Comparison of ENCODE assay signal across 8 cellular contexts in the genomic region with DNA sequence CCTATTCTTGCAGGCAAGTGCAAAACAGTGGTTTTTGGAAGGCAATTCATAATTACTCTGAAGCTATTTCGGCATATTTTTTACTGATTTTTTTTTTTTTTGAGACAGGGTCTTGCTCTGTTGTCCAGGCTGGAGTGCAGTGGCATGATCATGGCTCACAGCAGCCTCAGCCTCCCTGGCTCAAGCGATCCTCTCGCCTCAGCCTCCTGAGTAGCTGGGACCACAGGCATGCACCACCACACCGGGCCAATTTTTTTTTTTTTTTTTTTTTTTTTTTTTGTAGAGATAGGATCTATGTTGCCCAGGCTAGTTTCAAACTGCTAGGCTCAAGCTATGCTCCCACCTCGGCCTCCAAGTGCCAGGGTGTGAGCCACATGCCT. TPM values are rescaled to one million over a fixed set of nuclear protein-coding genes. Genes with fewer than 3 reads are reported as not detected.
DNase-seq lines count a peak whose midpoint lies in the region; ATAC-seq and TF ChIP-seq lines count a peak whose summit lies in the region.
"Not testable (repeated sequence)": the region's sequence is repeated elsewhere in the genome, so short reads cannot be mapped to it uniquely, and the experiment has no call there.

No MANE protein-coding gene starts in this region.

- H3K27me3 Mint-ChIP-seq in activated CD8-positive, alpha-beta memory T cell treated with anti-CD3 and anti-CD28 coated beads, Interleukin-2, amount 10 ng/mL, durations not matched to agents 7 days and 5 days, result not testable (repeated sequence)

- not testable (repeated sequence) for ATAC-seq in activated CD8-positive, alpha-beta memory T cell treated with anti-CD3 and anti-CD28 coated beads, Interleukin-2, amount 10 ng/mL, durations not matched to agents 7 days and 5 days

- H3K4me3 Mint-ChIP-seq in activated CD8-positive, alpha-beta memory T cell treated with anti-CD3 and anti-CD28 coated beads, Interleukin-2, amount 10 ng/mL, durations not matched to agents 7 days and 5 days, result peak overlapping the region; percentile 79

- not testable (repeated sequence) for TF ChIP-seq CTCF in 22Rv1 (IDR thresholded peaks at IDR 0.05); OCI-LY7 (conservative IDR thresholded peaks at IDR 0.05; ENCODE audit: low read length)

- H3K36me3 ChIP-seq in OCI-LY7 (ENCODE audit: insufficient read depth, low read length) (peaks cover 43% of the 10 kb centered on the region), muscle layer of colon (ENCODE audit: insufficient read depth, low read length) (peaks cover 16% of the 10 kb centered on the region), skeletal muscle satellite cell (ENCODE audit: insufficient read depth, low read length) (peaks cover 16% of the 10 kb centered on the region)

- H3K9ac ChIP-seq in muscle layer of colon (ENCODE audit: low read length), result not testable (repeated sequence)
- H3K9ac ChIP-seq in skeletal muscle satellite cell (ENCODE audit: low read depth, low read length), result peak overlapping the region; percentile 81

- H3K4me3 ChIP-seq in OCI-LY7 (ENCODE audit: low read depth, low read length, poor library complexity, severe bottlenecking) (peak overlapping the region; percentile 99), muscle layer of colon (ENCODE audit: low read depth in 1 of 2, low read length in 2 of 2) (peak overlapping the region; percentile 82 to 93), skeletal muscle satellite cell (ENCODE audit: low read length) (peak overlapping the region; percentile 68)

- POLR2A ChIA-PET in OCI-LY7 (lab: Charles Lee), result interaction anchor here (0.7 to 1.5 kb wide), 5 partner anchors 9 to 270 kb away, joined by 3 to 9 read pairs (median 4); no protein-coding TSS in a partner anchor

- CTCF ChIA-PET in OCI-LY7 (lab: Charles Lee; ENCODE audit: unreplicated experiment), result not testable (repeated sequence)
- CTCF ChIA-PET in activated CD8-positive, alpha-beta memory T cell treated with anti-CD3 and anti-CD28 coated beads, Interleukin-2, amount 10 ng/mL, durations not matched to agents 7 days and 5 days (lab: Charles Lee), result interaction anchor here (0.7 to 4.2 kb wide), 15 partner anchors 9 to 237 kb away, joined by 3 to 16 read pairs (median 5); partner anchors contain the start of gene DDX52

- DNase-seq in H4 (ENCODE audit: low spot score) (peak; percentile 2), glomerular visceral epithelial cell (ENCODE audit: extremely low spot score) (peak; percentile 4)
- not testable (repeated sequence) for DNase-seq in OCI-LY7 (ENCODE audit: low spot score); activated CD8-positive, alpha-beta memory T cell treated with anti-CD3 and anti-CD28 coated beads, Interleukin-2, amount 10 ng/mL, durations not matched to agents 7 days and 5 days; caudate nucleus (lab: John Stamatoyannopoulos, UW)

- H3K27ac ChIP-seq in 22Rv1 (peak overlapping the region; percentile 72), OCI-LY7 (ENCODE audit: low read depth, low read length, poor library complexity, severe bottlenecking) (peak overlapping the region; percentile 97), caudate nucleus (ENCODE audit: low read depth, low read length) (peak overlapping the region; percentile 89)
- not testable (repeated sequence) for H3K27ac ChIP-seq in muscle layer of colon (ENCODE audit: low read depth, low read length)

- intact Hi-C loops in OCI-LY7 (cut with micrococcal nuclease; ENCODE audit: unreplicated experiment), result not testable (repeated sequence)

- H3K4me1 ChIP-seq in OCI-LY7 (ENCODE audit: insufficient read depth, low read length, poor library complexity, severe bottlenecking) (peaks cover 34% of the 10 kb centered on the region), muscle layer of colon (ENCODE audit: insufficient read depth, low read length) (peaks cover 29% of the 10 kb centered on the region), skeletal muscle satellite cell (ENCODE audit: control insufficient read depth, insufficient read depth, low read length) (peaks cover 27% of the 10 kb centered on the region)

- peaks cover 35% of the 10 kb centered on the region for H3K79me2 ChIP-seq in OCI-LY7 (ENCODE audit: insufficient read depth, low read depth, low read length)

- not testable (repeated sequence) for BruUV-seq in OCI-LY7 (replicated peaks; lab: Mats Ljungman, UMichigan)

- peak overlapping the region; percentile 87 for H3K4me2 ChIP-seq in OCI-LY7 (ENCODE audit: low read length)
- H3K4me2 ChIP-seq in skeletal muscle satellite cell (ENCODE audit: low read length), result peak overlapping the region; percentile 89

- H3K9me2 ChIP-seq in OCI-LY7 (ENCODE audit: insufficient read depth, low read length), result not testable (repeated sequence)

- not testable (repeated sequence) for H3K9me3 Mint-ChIP-seq in activated CD8-positive, alpha-beta memory T cell treated with anti-CD3 and anti-CD28 coated beads, Interleukin-2, amount 10 ng/mL, durations not matched to agents 7 days and 5 days (ENCODE audit: low read depth)

- H3K9me3 ChIP-seq in OCI-LY7 (ENCODE audit: low read length); muscle layer of colon (ENCODE audit: low read length); skeletal muscle satellite cell (replicated peaks; ENCODE audit: low read length): not testable (repeated sequence)

- H4K20me1 ChIP-seq in OCI-LY7 (ENCODE audit: insufficient read depth, low read length), result not testable (repeated sequence)

- peak overlapping the region; percentile 87 for H3K27ac Mint-ChIP-seq in activated CD8-positive, alpha-beta memory T cell treated with anti-CD3 and anti-CD28 coated beads, Interleukin-2, amount 10 ng/mL, durations not matched to agents 7 days and 5 days

- peaks cover 29% of the 10 kb centered on the region for H3K4me1 Mint-ChIP-seq in activated CD8-positive, alpha-beta memory T cell treated with anti-CD3 and anti-CD28 coated beads, Interleukin-2, amount 10 ng/mL, durations not matched to agents 7 days and 5 days

- not testable (repeated sequence) for H3K27me3 ChIP-seq in muscle layer of colon (ENCODE audit: control insufficient read depth in 1 of 2, insufficient read depth in 2 of 2, low read length in 2 of 2); skeletal muscle satellite cell (ENCODE audit: control insufficient read depth, insufficient read depth, low read length)

- peaks cover 23% of the 10 kb centered on the region for H3K36me3 Mint-ChIP-seq in activated CD8-positive, alpha-beta memory T cell treated with anti-CD3 and anti-CD28 coated beads, Interleukin-2, amount 10 ng/mL, durations not matched to agents 7 days and 5 days

- peak overlapping the region; percentile 78 for H2AFZ ChIP-seq in OCI-LY7 (ENCODE audit: low read length)

RNA-seq across cellular contexts. Expression of gene SYNRG, which starts 0.8 kb away (rescaled TPM):
- total RNA-seq in H4 (2014; rRNA removed; shearing (Covaris generic)), result 5.6 and 9.8 TPM in 2 replicates
- total RNA-seq in OCI-LY7 (2014; rRNA removed; shearing (Covaris generic)), result 39.6 and 46.5 TPM in 2 replicates
- total RNA-seq in OCI-LY7 (2022), result 132 and 146 TPM in 2 replicates
- total RNA-seq in activated CD8-positive, alpha-beta memory T cell treated with anti-CD3 and anti-CD28 coated beads, Interleukin-2, amount 10 ng/mL, durations not matched to agents 7 days and 5 days, result 100 to 1,000 TPM in 1 of 2 experiments, 10 to 100 TPM in 1; 90.8 to 122 TPM
- total RNA-seq in skeletal muscle satellite cell (2012; rRNA removed), result 9.4 and 13.1 TPM in 2 replicates

RNA-seq across cellular contexts. Expression of gene DDX52, which starts 33.2 kb away (rescaled TPM):
- total RNA-seq in H4 (2014; rRNA removed; shearing (Covaris generic)), result 14.4 and 24.4 TPM in 2 replicates
- 14.2 and 18.1 TPM in 2 replicates for total RNA-seq in OCI-LY7 (2014; rRNA removed; shearing (Covaris generic))
- 30.6 and 35.2 TPM in 2 replicates for total RNA-seq in OCI-LY7 (2022)
- total RNA-seq in activated CD8-positive, alpha-beta memory T cell treated with anti-CD3 and anti-CD28 coated beads, Interleukin-2, amount 10 ng/mL, durations not matched to agents 7 days and 5 days, result 10 to 100 TPM; 27.7 to 35.9 TPM
- total RNA-seq in skeletal muscle satellite cell (2012; rRNA removed), result 17.9 and 24.3 TPM in 2 replicates
